Comparison of ENCODE assay signal across 8 cellular contexts in genomic region chr11:112961751-112962747, GRCh38. TPM values are rescaled to one million over a fixed set of nuclear protein-coding genes. Genes with fewer than 3 reads are reported as not detected.
DNase-seq lines count a peak whose midpoint lies in the region; ATAC-seq and TF ChIP-seq lines count a peak whose summit lies in the region.

No MANE protein-coding gene starts in this region.

- intact Hi-C loops in activated B cell treated with CpG ODN at 0.5 μM for 24 hours (cut with micrococcal nuclease): no loop called here

- DNase-seq in Caki2 (ENCODE audit: low read depth) (peak; percentile 21), LHCN-M2 (ENCODE audit: low read depth) (peak; percentile 26), activated B cell treated with CpG ODN at 0.5 μM for 24 hours (no peak), foreskin melanocyte (peak; percentile 21), neural progenitor cell (ENCODE audit: low spot score) (peak; percentile 69), HuH-7 (ENCODE audit: low spot score) (no peak), iPS-NIHi11 (ENCODE audit: low spot score) (no peak)

- H3F3A ChIP-seq in neural progenitor cell (ENCODE audit: low read depth): peaks cover 21% of the 10 kb centered on the region

- TF ChIP-seq CTCF in activated B cell treated with CpG ODN at 0.5 μM for 24 hours (IDR thresholded peaks at IDR 0.05) (no peak), neural progenitor cell (IDR thresholded peaks at IDR 0.05) (no peak)

- H3K9me3 Mint-ChIP-seq in activated B cell treated with CpG ODN at 0.5 μM for 24 hours: no peaks in the 10 kb centered on the region
- no peaks in the 10 kb centered on the region for H3K9me3 Mint-ChIP-seq in neural progenitor cell

- peak overlapping the region; percentile 97 for H3K4me2 ChIP-seq in neural progenitor cell

- peaks cover 30% of the 10 kb centered on the region for H3K27me3 ChIP-seq in neural progenitor cell

- POLR2A ChIA-PET in activated B cell treated with CpG ODN at 0.5 μM for 24 hours (lab: Charles Lee): no interaction called here

- H2AFZ ChIP-seq in neural progenitor cell (replicated peaks): peak overlapping the region; percentile 92

- no peak overlapping the region for H3K27ac Mint-ChIP-seq in activated B cell treated with CpG ODN at 0.5 μM for 24 hours
- peak overlapping the region; percentile 47 for H3K27ac Mint-ChIP-seq in neural progenitor cell

- in situ Hi-C loops in Caki2 (cut with HindIII; ENCODE audit: low pct_unique_long_range_greater_than_20kb, low sequenced_read_pairs): no loop called here

- no peaks in the 10 kb centered on the region for H3K9me3 ChIP-seq in neural progenitor cell (ENCODE audit: low read depth)

- H3K27ac ChIP-seq in neural progenitor cell: no peak overlapping the region

- peaks cover 3% of the 10 kb centered on the region for H3K79me2 ChIP-seq in neural progenitor cell (ENCODE audit: low read depth)

- no peak overlapping the region for H3K9ac ChIP-seq in neural progenitor cell

- H4K20me1 ChIP-seq in neural progenitor cell (ENCODE audit: low read depth): no peaks in the 10 kb centered on the region

- ATAC-seq in activated B cell treated with CpG ODN at 0.5 μM for 24 hours (ENCODE audit: low read depth) (no peak), HG03175 (IDR thresholded peaks at IDR 0.05; ENCODE audit: unreplicated experiment) (no peak)

- peaks cover 13% of the 10 kb centered on the region for H3K4me1 ChIP-seq in neural progenitor cell

- CTCF ChIA-PET in activated B cell treated with CpG ODN at 0.5 μM for 24 hours (lab: Charles Lee): no interaction called here

- H3K4me3 Mint-ChIP-seq in activated B cell treated with CpG ODN at 0.5 μM for 24 hours (peak overlapping the region; percentile 77), neural progenitor cell (peak overlapping the region; percentile 98)

- no peaks in the 10 kb centered on the region for H3K36me3 Mint-ChIP-seq in activated B cell treated with CpG ODN at 0.5 μM for 24 hours (ENCODE audit: low read depth)
- H3K36me3 Mint-ChIP-seq in neural progenitor cell: no peaks in the 10 kb centered on the region

- H3K27me3 Mint-ChIP-seq in activated B cell treated with CpG ODN at 0.5 μM for 24 hours: peaks cover 53% of the 10 kb centered on the region
- peaks cover 6% of the 10 kb centered on the region for H3K27me3 Mint-ChIP-seq in neural progenitor cell (ENCODE audit: insufficient read depth, low read depth)

- H3K4me3 ChIP-seq in neural progenitor cell: peak overlapping the region; percentile 82

- no peaks in the 10 kb centered on the region for H3K36me3 ChIP-seq in neural progenitor cell

- H3K4me1 Mint-ChIP-seq in activated B cell treated with CpG ODN at 0.5 μM for 24 hours (peaks cover 17% of the 10 kb centered on the region), neural progenitor cell (peaks cover 9% of the 10 kb centered on the region)

RNA-seq across cellular contexts. Expression of gene NCAM1, which starts 0.8 kb away (rescaled TPM):
- 1.4 and 7.5 TPM in 2 replicates for total RNA-seq in Caki2 (2014; rRNA removed; shearing (Covaris generic); ENCODE audit: low replicate concordance)
- total RNA-seq in LHCN-M2 (2014; rRNA removed): 28.1 and 38.7 TPM in 2 replicates
- polyA plus RNA-seq in LHCN-M2 (2012): 38.4 TPM
- total RNA-seq in activated B cell treated with CpG ODN at 0.5 μM for 24 hours: not detected in 2 replicates
- 17.5 and 20.8 TPM in 2 replicates for total RNA-seq in neural progenitor cell (ENCODE audit: low replicate concordance)

Comparison
In these comparisons a context has a peak if more than half of its experiments do, and no peak if none do; other contexts are left out.
1. DNase-seq: peak in Caki2 (single experiment), LHCN-M2 (single experiment), foreskin melanocyte (single experiment) and neural progenitor cell (single experiment); none in activated B cell treated with CpG ODN at 0.5 μM for 24 hours (single experiment), HuH-7 (single experiment) and iPS-NIHi11 (single experiment).